1 cellular context compared by ENCODE assay signal in the genomic region with DNA sequence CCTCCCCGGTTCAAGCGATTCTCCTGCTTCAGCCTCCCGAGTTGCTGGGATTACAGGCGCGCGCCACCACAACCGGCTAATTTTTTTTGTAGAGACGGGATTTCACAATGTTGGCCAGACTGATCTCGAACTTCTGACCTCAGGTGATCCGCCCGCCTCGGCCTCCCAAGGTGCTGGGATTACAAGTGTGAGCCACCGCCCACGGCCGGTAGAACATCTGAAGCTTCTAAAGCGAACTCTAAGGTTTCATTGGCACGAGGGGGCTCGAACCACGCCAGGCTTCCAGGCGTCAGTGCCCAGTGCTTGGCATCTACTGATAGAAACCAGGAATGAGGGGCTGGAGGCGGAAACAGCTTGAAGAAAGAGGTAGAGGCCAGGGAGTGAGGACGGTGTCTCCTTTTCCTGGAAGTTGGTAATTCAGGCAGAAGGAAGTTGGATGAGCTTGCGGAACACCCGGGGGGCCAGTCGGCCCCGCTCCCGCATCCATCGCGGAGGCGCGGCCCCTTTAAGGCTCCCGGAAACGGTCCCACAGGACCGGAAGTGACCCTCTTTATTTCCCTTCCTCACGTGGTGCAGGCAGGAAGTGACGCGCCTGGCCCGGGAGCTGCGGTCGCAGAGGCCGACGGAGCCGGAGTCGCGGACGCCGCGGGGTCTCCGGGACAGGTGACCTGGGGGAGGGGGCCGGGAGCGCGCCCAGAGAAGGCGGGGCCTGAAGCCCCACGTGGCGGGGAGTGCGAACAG.
A peak's percentile ranks its signal among the peaks of the same experiment; 100 is the strongest.
TF ChIP-seq lines count a peak whose summit lies in the region.

A gene (plus strand): TSS at position 579 of the 741 bp plus-strand sequence. CDS start 1,876 bp downstream, outside the sequence.

TF ChIP-seq in A549, 52 proteins besides CTCF, POLR2A, EP300 and RAD21 (continued from another document):
- TF ChIP-seq, protein P1, sequence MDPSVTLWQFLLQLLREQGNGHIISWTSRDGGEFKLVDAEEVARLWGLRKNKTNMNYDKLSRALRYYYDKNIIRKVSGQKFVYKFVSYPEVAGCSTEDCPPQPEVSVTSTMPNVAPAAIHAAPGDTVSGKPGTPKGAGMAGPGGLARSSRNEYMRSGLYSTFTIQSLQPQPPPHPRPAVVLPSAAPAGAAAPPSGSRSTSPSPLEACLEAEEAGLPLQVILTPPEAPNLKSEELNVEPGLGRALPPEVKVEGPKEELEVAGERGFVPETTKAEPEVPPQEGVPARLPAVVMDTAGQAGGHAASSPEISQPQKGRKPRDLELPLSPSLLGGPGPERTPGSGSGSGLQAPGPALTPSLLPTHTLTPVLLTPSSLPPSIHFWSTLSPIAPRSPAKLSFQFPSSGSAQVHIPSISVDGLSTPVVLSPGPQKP (IDR thresholded peaks at IDR 0.05; ENCODE audit: low read depth, low read length), result 0 out of 2 replicates have a peak, but pooled peaks have one; percentile 64
- TF ChIP-seq, protein P2, sequence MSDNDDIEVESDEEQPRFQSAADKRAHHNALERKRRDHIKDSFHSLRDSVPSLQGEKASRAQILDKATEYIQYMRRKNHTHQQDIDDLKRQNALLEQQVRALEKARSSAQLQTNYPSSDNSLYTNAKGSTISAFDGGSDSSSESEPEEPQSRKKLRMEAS (IDR thresholded peaks at IDR 0.05), result peak; percentile 95
- peak; percentile 85; the same call in 1 of the 2 replicates for TF ChIP-seq PHF8 (IDR thresholded peaks at IDR 0.05; ENCODE audit: borderline replicate concordance, low read depth)
